Comparison of ENCODE assay signal across 22 cellular contexts in the genomic region with DNA sequence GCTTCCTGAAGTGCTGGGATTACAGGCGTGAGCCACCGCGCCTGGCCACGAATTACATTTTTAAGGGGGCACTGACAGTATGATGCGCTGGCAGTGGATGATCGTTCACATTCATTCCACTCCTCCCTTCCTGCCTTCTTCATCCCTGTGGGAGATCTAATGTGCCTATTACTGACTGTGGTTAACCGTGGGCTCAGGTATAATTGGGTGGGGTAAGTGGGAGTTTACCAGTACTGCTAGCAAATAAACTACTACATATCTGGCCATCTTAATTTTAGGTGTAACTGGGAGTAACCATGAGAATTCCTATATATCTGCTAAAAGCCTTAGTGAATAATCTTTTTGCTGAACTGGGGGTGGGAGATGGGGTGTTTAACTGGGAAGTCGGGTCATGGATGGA. TPM values are rescaled to one million over a fixed set of nuclear protein-coding genes. Genes with fewer than 3 reads are reported as not detected.
DNase-seq lines count a peak whose midpoint lies in the region; ATAC-seq, FAIRE-seq and TF ChIP-seq lines count a peak whose summit lies in the region.
"Had no signal": no experiment of that assay in that cellular context is flagged by ENCODE, and none has a peak within 500 bp of the region (broad histone marks: within the 10 kb centered on the region; RNA-seq: fewer than 3 reads in every experiment).

No MANE protein-coding gene starts in this region.

- whole genome bisulfite sequencing in HepG2 (ENCODE audit: low lambda C conversion rate), result 86% methylated on average over 8 of the region's 8 CpGs
- 90% methylated on average over 5 of the region's 8 CpGs for whole genome bisulfite sequencing in right lobe of liver (ENCODE audit: insufficient coverage, low coverage, low lambda C conversion rate, missing lambda C conversion rate)
- WGBS in spleen, 5 donors, result 88 to 92% (median 92%) methylated on average over 8 of the region's 8 CpGs

- no peak for TF ChIP-seq CTCF in HepG2 (CRISPR knock-in tag; IDR thresholded peaks at IDR 0.05)
- TF ChIP-seq CTCF in right lobe of liver (IDR thresholded peaks at IDR 0.05), result no peak
- no peak for TF ChIP-seq CTCF in nephron progenitor cell (IDR thresholded peaks at IDR 0.05)
- TF ChIP-seq CTCF in spleen (IDR thresholded peaks at IDR 0.05 in 8 of 11, conservative IDR thresholded peaks at IDR 0.05 in 3 of 11), result no peak

- H4K20me1 ChIP-seq in HepG2 (ENCODE audit: insufficient read depth, low read length), result no peaks in the 10 kb centered on the region
- H4K20me1 ChIP-seq: BLaER1 treated with 17β-estradiol and CSF1 and Interleukin-3, amounts not matched to agents 10 nM and 100 nM had no signal

- DNase-seq in HepG2 (ENCODE audit: low spot score) (no peak), right lobe of liver (no peak), nephron progenitor cell (no peak), NCI-H526 treated with DMSO at 0.1 percent for 48 hours (lab: John Stamatoyannopoulos, UW) (no peak), spleen (no peak)
- DNase-seq: AML-193; Caco-2; Calu3; CD4-positive, alpha-beta T cell; CD8-positive, alpha-beta T cell; DMS79 treated with DMSO at 0.1 percent for 48 hours; GF-D8 had no signal

- H3K27me3 Mint-ChIP-seq in nephron progenitor cell (ENCODE audit: low read depth, poor library complexity), result no peaks in the 10 kb centered on the region
- H3K27me3 Mint-ChIP-seq: B cell; CD4-positive, alpha-beta T cell had no signal

- POLR2A ChIA-PET in HepG2 (lab: Yijun Ruan, JAX), result no interaction called here

- H2AFZ ChIP-seq in HepG2 (ENCODE audit: low read length), result no peak overlapping the region

- TF ChIP-seq RAD21 in HepG2 (CRISPR knock-in tag; IDR thresholded peaks at IDR 0.05), result no peak

- H3K27ac Mint-ChIP-seq in nephron progenitor cell, result peak overlapping the region; percentile 28
- H3K27ac Mint-ChIP-seq: B cell; CD4-positive, alpha-beta T cell; CD8-positive, alpha-beta T cell had no signal

- BruUV-seq in HepG2 (replicated peaks; lab: Mats Ljungman, UMichigan), result no TSS peak

- intact Hi-C loops in HepG2 (cut with micrococcal nuclease; ENCODE audit: unreplicated experiment), result no loop called here
- intact Hi-C loops in right lobe of liver (cut with DNase I), result no loop called here
- intact Hi-C loops in spleen (cut with DNase I; ENCODE audit: low total_unique reads), result no loop called here

- peaks cover 26% of the 10 kb centered on the region for H3K4me1 Mint-ChIP-seq in nephron progenitor cell

- H3K9me3 Mint-ChIP-seq in nephron progenitor cell, result no peaks in the 10 kb centered on the region
- H3K9me3 Mint-ChIP-seq: CD4-positive, alpha-beta T cell; CD8-positive, alpha-beta T cell had no signal

- no peak for FAIRE-seq in HepG2 (lab: Jason Lieb, UNC)
- FAIRE-seq: A549, D721Med, G401.6, GM12878, GM12892, GM18507 had no signal

- H3K4me2 ChIP-seq in HepG2 (ENCODE audit: low read depth, low read length), result no peak overlapping the region
- H3K4me2 ChIP-seq: A549; BLaER1 treated with 17β-estradiol and CSF1 and Interleukin-3, amounts not matched to agents 10 nM and 100 nM had no signal

- no peak for TF ChIP-seq POLR2A in HepG2 (IDR thresholded peaks at IDR 0.05; ENCODE audit: insufficient read depth in 1 of 2, low read depth in 2 of 2, low read length in 2 of 2)
- no peak for TF ChIP-seq POLR2A in right lobe of liver (IDR thresholded peaks at IDR 0.05)
- no peak for TF ChIP-seq POLR2A in spleen (IDR thresholded peaks at IDR 0.05)

- H3K4me3 Mint-ChIP-seq in nephron progenitor cell, result no peak overlapping the region
- H3K4me3 Mint-ChIP-seq: B cell; CD4-positive, alpha-beta T cell; CD8-positive, alpha-beta T cell had no signal

- H3K4me3 ChIP-seq in HepG2 (replicated peaks in 1 of 3; ENCODE audit: insufficient read depth in 1 of 3, low read depth in 2 of 3, low read length in 3 of 3), result no peak overlapping the region
- H3K4me3 ChIP-seq in right lobe of liver, result no peak overlapping the region
- no peak overlapping the region for H3K4me3 ChIP-seq in spleen
- H3K4me3 ChIP-seq: A549; BLaER1 treated with 17β-estradiol and CSF1 and Interleukin-3, amounts not matched to agents 10 nM and 100 nM; GM12878 had no signal

- peaks cover 15% of the 10 kb centered on the region for H3K36me3 Mint-ChIP-seq in nephron progenitor cell (ENCODE audit: low read depth)
- H3K36me3 Mint-ChIP-seq: CD8-positive, alpha-beta T cell had no signal

- H3K27me3 ChIP-seq in HepG2 (ENCODE audit: control insufficient read depth in 1 of 2, insufficient read depth in 2 of 2, low read length in 2 of 2) (no peaks in the 10 kb centered on the region), right lobe of liver (no peaks in the 10 kb centered on the region), spleen (replicated peaks in 1 of 7) (no peaks in the 10 kb centered on the region)
- H3K27me3 ChIP-seq: BLaER1 treated with 17β-estradiol and CSF1 and Interleukin-3, amounts not matched to agents 10 nM and 100 nM had no signal

- in situ Hi-C loops in HepG2 (cut with HindIII; ENCODE audit: extremely low pct_ligation_motif_present, low pct_unique_long_range_greater_than_20kb), result no loop called here

- H3K4me1 ChIP-seq in HepG2 (ENCODE audit: insufficient read depth, low read length) (peaks cover 14% of the 10 kb centered on the region), right lobe of liver (peaks cover 0 to 12% (median 0%) of the 10 kb centered on the region in 4 donors), spleen (peaks cover 0 to 9% (median 0%) of the 10 kb centered on the region in 6 donors)
- H3K4me1 ChIP-seq: A549 had no signal

- H3K9ac ChIP-seq in HepG2 (ENCODE audit: insufficient read depth, low read depth, low read length), result no peak overlapping the region
- H3K9ac ChIP-seq: BLaER1 treated with 17β-estradiol and CSF1 and Interleukin-3, amounts not matched to agents 10 nM and 100 nM had no signal

- H3K36me3 ChIP-seq in HepG2 (replicated peaks in 1 of 2; ENCODE audit: control insufficient read depth in 1 of 2, insufficient read depth in 2 of 2, low read length in 2 of 2), result no peaks in the 10 kb centered on the region
- H3K36me3 ChIP-seq in right lobe of liver, result no peaks in the 10 kb centered on the region
- no peaks in the 10 kb centered on the region for H3K36me3 ChIP-seq in spleen

- no peak overlapping the region for H3K27ac ChIP-seq in HepG2 (ENCODE audit: extremely low read length, insufficient read depth, low read length)
- no peak overlapping the region for H3K27ac ChIP-seq in right lobe of liver
- no peak overlapping the region for H3K27ac ChIP-seq in spleen
- H3K27ac ChIP-seq: 22Rv1; A549; BLaER1 treated with 17β-estradiol and CSF1 and Interleukin-3, amounts not matched to agents 10 nM and 100 nM; C4-2B had no signal

- CTCF ChIA-PET in HepG2 (lab: Yijun Ruan, JAX; ENCODE audit: low intra/inter-chr PET ratio, low total read pairs), result no interaction called here

- H3K9me3 ChIP-seq in HepG2 (ENCODE audit: low read length) (no peaks in the 10 kb centered on the region), right lobe of liver (no peaks in the 10 kb centered on the region), spleen (no peaks in the 10 kb centered on the region)
- H3K9me3 ChIP-seq: A549, Caco-2 had no signal

- no peaks in the 10 kb centered on the region for H3K79me2 ChIP-seq in HepG2 (ENCODE audit: insufficient read depth, low read length)

- ATAC-seq in HepG2 (no peak), right lobe of liver (no peak)
- ATAC-seq: A549; CD8-positive, alpha-beta T cell; GM12878 had no signal

- no peak for TF ChIP-seq EP300 in HepG2 (IDR thresholded peaks at IDR 0.05; ENCODE audit: low read depth in 2 of 2, low read length in 2 of 2)
- TF ChIP-seq EP300 in HepG2 (CRISPR knock-in tag; IDR thresholded peaks at IDR 0.05; ENCODE audit: borderline replicate concordance), result no peak

RNA-seq across cellular contexts. Expression of a gene that starts 6.5 kb away (rescaled TPM):
- 41.5 and 63.5 TPM in 2 replicates for total RNA-seq in HepG2 (2016; rRNA removed; fragmentation: Illumina TruSeq; extraction: Trizol)
- 11.2 and 12.1 TPM in 2 replicates for total RNA-seq in HepG2 (2016; cell fraction: cytosol; rRNA removed; fragmentation: Illumina TruSeq; extraction: Trizol; ENCODE audit: low read depth)
- 40.0 and 66.3 TPM in 2 replicates for total RNA-seq in HepG2 (2016; cell fraction: insoluble cytoplasmic fraction; rRNA removed; fragmentation: Illumina TruSeq; extraction: Trizol)
- 32.2 and 33.6 TPM in 2 replicates for total RNA-seq in HepG2 (2016; cell fraction: membrane; rRNA removed; fragmentation: Illumina TruSeq; extraction: Trizol)
- total RNA-seq in HepG2 (2016; cell fraction: nucleus; rRNA removed; fragmentation: Illumina TruSeq; extraction: Trizol), result 22.8 and 26.5 TPM in 2 replicates
- polyA plus RNA-seq in HepG2 (2011; rRNA removed), result 8.5 and 10.5 TPM in 2 replicates
- polyA plus RNA-seq in HepG2 (2011; cell fraction: cytosol; rRNA removed), result 5.3 and 9.2 TPM in 2 replicates
- 1.9 and 2.2 TPM in 2 replicates for polyA plus RNA-seq in HepG2 (2011; cell fraction: nucleus; rRNA removed)
- 15.3 and 19.3 TPM in 2 replicates for polyA plus RNA-seq in HepG2 (2012)
- 6.5 and 6.7 TPM in 2 replicates for polyA plus RNA-seq in HepG2 (2016; cell fraction: cytosol; fragmentation: Illumina TruSeq; extraction: Trizol; ENCODE audit: low read depth)
- polyA plus RNA-seq in HepG2 (2016; cell fraction: insoluble cytoplasmic fraction; fragmentation: Illumina TruSeq; extraction: Trizol; ENCODE audit: low read depth), result 46.8 and 46.9 TPM in 2 replicates
- 16.1 and 17.3 TPM in 2 replicates for polyA plus RNA-seq in HepG2 (2016; cell fraction: membrane; fragmentation: Illumina TruSeq; extraction: Trizol; ENCODE audit: low read depth)
- polyA plus RNA-seq in HepG2 (2016; cell fraction: nucleus; fragmentation: Illumina TruSeq; extraction: Trizol; ENCODE audit: insufficient read depth, low read depth), result 15.0 and 16.2 TPM in 2 replicates
- polyA minus RNA-seq in HepG2 (2011; rRNA and poly(A)+ RNA removed; ENCODE audit: low replicate concordance), result 1.4 and 3.1 TPM in 2 replicates
- polyA minus RNA-seq in HepG2 (2011; cell fraction: cytosol; rRNA and poly(A)+ RNA removed), result 7.6 and 10.1 TPM in 2 replicates
- polyA minus RNA-seq in HepG2 (2011; cell fraction: nucleus; rRNA and poly(A)+ RNA removed), result 20.7 and 27.4 TPM in 2 replicates
- 10 to 100 TPM in 1 of 6 experiments, 1 to 10 TPM in 5; 4.4 to 10.7 (median 7.4) TPM for total RNA-seq in right lobe of liver
- 10 to 100 TPM; 11.6 to 18.0 (median 14.6) TPM for total RNA-seq in spleen
- polyA plus RNA-seq in spleen, result 10 to 100 TPM in 1 of 3 donors, 1 to 10 TPM in 2; 6.6 to 11.3 (median 6.9) TPM

RNA-seq across cellular contexts. Expression of a gene that starts 31.6 kb away (rescaled TPM):
- total RNA-seq in HepG2 (2016; rRNA removed; fragmentation: Illumina TruSeq; extraction: Trizol) (188 and 270 TPM in 2 replicates), right lobe of liver (10 to 100 TPM in 3 of 6 experiments, 1 to 10 TPM in 3; 4.6 to 33.9 (median 10.1) TPM), spleen (10 to 100 TPM; 12.2 to 18.6 (median 16.2) TPM)
- 62.9 and 68.9 TPM in 2 replicates for total RNA-seq in HepG2 (2016; cell fraction: cytosol; rRNA removed; fragmentation: Illumina TruSeq; extraction: Trizol; ENCODE audit: low read depth)
- total RNA-seq in HepG2 (2016; cell fraction: insoluble cytoplasmic fraction; rRNA removed; fragmentation: Illumina TruSeq; extraction: Trizol), result 186 and 287 TPM in 2 replicates
- total RNA-seq in HepG2 (2016; cell fraction: membrane; rRNA removed; fragmentation: Illumina TruSeq; extraction: Trizol), result 86.5 and 89.3 TPM in 2 replicates
- 93.4 and 98.7 TPM in 2 replicates for total RNA-seq in HepG2 (2016; cell fraction: nucleus; rRNA removed; fragmentation: Illumina TruSeq; extraction: Trizol)
- polyA plus RNA-seq in HepG2 (2011; rRNA removed) (94.5 and 128 TPM in 2 replicates), spleen (10 to 100 TPM; 23.3 to 35.9 (median 34.1) TPM)
- polyA plus RNA-seq in HepG2 (2011; cell fraction: cytosol; rRNA removed), result 93.8 and 101 TPM in 2 replicates
- 27.9 and 33.4 TPM in 2 replicates for polyA plus RNA-seq in HepG2 (2011; cell fraction: nucleus; rRNA removed)
- 93.5 and 97.9 TPM in 2 replicates for polyA plus RNA-seq in HepG2 (2012)
- 51.5 and 51.7 TPM in 2 replicates for polyA plus RNA-seq in HepG2 (2016; cell fraction: cytosol; fragmentation: Illumina TruSeq; extraction: Trizol; ENCODE audit: low read depth)
- polyA plus RNA-seq in HepG2 (2016; cell fraction: insoluble cytoplasmic fraction; fragmentation: Illumina TruSeq; extraction: Trizol; ENCODE audit: low read depth), result 263 and 287 TPM in 2 replicates
- 64.6 and 67.7 TPM in 2 replicates for polyA plus RNA-seq in HepG2 (2016; cell fraction: membrane; fragmentation: Illumina TruSeq; extraction: Trizol; ENCODE audit: low read depth)
- polyA plus RNA-seq in HepG2 (2016; cell fraction: nucleus; fragmentation: Illumina TruSeq; extraction: Trizol; ENCODE audit: insufficient read depth, low read depth), result 113 and 114 TPM in 2 replicates
- polyA minus RNA-seq in HepG2 (2011; rRNA and poly(A)+ RNA removed; ENCODE audit: low replicate concordance), result 20.7 and 22.4 TPM in 2 replicates
- polyA minus RNA-seq in HepG2 (2011; cell fraction: cytosol; rRNA and poly(A)+ RNA removed), result 21.0 and 30.3 TPM in 2 replicates
- 82.0 and 84.3 TPM in 2 replicates for polyA minus RNA-seq in HepG2 (2011; cell fraction: nucleus; rRNA and poly(A)+ RNA removed)
